16 cellular contexts compared by ENCODE assay signal in the genomic region with DNA sequence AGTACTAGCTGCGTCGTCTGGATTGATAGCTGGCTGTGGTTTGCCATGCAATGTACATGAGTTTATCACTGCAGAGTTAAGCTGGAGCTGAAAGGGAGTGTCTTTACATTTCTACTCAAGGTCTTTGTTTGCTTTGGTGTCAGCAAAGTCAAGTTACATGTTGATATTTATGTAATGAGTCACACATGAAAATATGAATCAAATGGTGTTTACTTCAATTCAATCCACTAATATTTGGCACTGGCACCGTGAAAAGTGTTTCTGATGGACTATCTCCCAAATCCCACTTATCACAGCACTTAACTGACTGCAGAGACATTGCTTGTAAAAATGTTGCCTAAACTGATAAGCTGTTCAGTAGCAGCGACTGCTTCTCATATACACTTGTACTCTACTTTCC.
DNase-seq lines count a peak whose midpoint lies in the region; ATAC-seq and TF ChIP-seq lines count a peak whose summit lies in the region.
"Had no signal": no experiment of that assay in that cellular context is flagged by ENCODE, and none has a peak within 500 bp of the region (broad histone marks: within the 10 kb centered on the region; RNA-seq: fewer than 3 reads in every experiment).

No MANE protein-coding gene starts in this region.

- H4K20me1 ChIP-seq in PC-9 (ENCODE audit: insufficient read depth), result no peaks in the 10 kb centered on the region
- H4K20me1 ChIP-seq: BLaER1 had no signal

- H3K27ac ChIP-seq in PC-9, result no peak overlapping the region
- H3K27ac ChIP-seq: BLaER1, HL-60, psoas muscle had no signal

- H3K36me3 ChIP-seq in PC-9 (ENCODE audit: low read depth), result no peaks in the 10 kb centered on the region
- H3K36me3 ChIP-seq: BLaER1 had no signal

- H3K9me2 ChIP-seq in PC-9 (ENCODE audit: insufficient read depth), result no peaks in the 10 kb centered on the region

- no peak for TF ChIP-seq CTCF in PC-9 (conservative IDR thresholded peaks at IDR 0.05)
- no peak for TF ChIP-seq CTCF in endothelial cell (IDR thresholded peaks at IDR 0.05; ENCODE audit: unreplicated experiment)

- H3K27ac Mint-ChIP-seq in endothelial cell (ENCODE audit: unreplicated experiment), result no peak overlapping the region
- H3K27ac Mint-ChIP-seq: naive thymus-derived CD8-positive, alpha-beta T cell had no signal

- H3K4me3 Mint-ChIP-seq in endothelial cell (ENCODE audit: unreplicated experiment), result no peak overlapping the region
- H3K4me3 Mint-ChIP-seq: naive thymus-derived CD8-positive, alpha-beta T cell had no signal

- peak overlapping the region; percentile 55 for H3K4me2 ChIP-seq in PC-9
- H3K4me2 ChIP-seq: BLaER1 had no signal

- BruUV-seq in PC-9 (replicated peaks; lab: Mats Ljungman, UMichigan), result no TSS peak

- no peak overlapping the region for H3K4me3 ChIP-seq in PC-9
- H3K4me3 ChIP-seq: BLaER1, psoas muscle had no signal

- H3K27me3 Mint-ChIP-seq in endothelial cell (ENCODE audit: unreplicated experiment), result no peaks in the 10 kb centered on the region

- CTCF ChIA-PET in PC-9 (lab: Charles Lee), result no interaction called here

- peak; percentile 98 for DNase-seq in DMS53 treated with DMSO at 0.1 percent for 48 hours (lab: John Stamatoyannopoulos, UW; ENCODE audit: unreplicated experiment)
- DNase-seq in LoVo (ENCODE audit: low spot score), result peak; percentile 57
- peak; percentile 27 to 84 for DNase-seq in PC-9
- DNase-seq in iris pigment epithelial cell (ENCODE audit: low read depth), result peak; percentile 17
- DNase-seq in NK-92 treated with Interleukin-12 subunit alpha and Interleukin-12 subunit beta, amount 100 ng/mL, for 24 hours (lab: John Stamatoyannopoulos, UW), result no peak
- no peak for DNase-seq in endothelial cell (ENCODE audit: low spot score)
- DNase-seq in DMS 273 (lab: John Stamatoyannopoulos, UW; ENCODE audit: unreplicated experiment), result no peak
- DNase-seq: activated CD4-positive, CD25-positive, alpha-beta regulatory T cell; activated gamma-delta T cell; dermis blood vessel endothelial cell; naive thymus-derived CD8-positive, alpha-beta T cell; psoas muscle; stimulated activated CD4-positive, alpha-beta T cell treated with anti-CD3 and anti-CD28 coated beads, Interleukin-15, amount 100 ng/mL, for 24 hours had no signal

- no peaks in the 10 kb centered on the region for H3K9me3 Mint-ChIP-seq in endothelial cell (ENCODE audit: unreplicated experiment)

- intact Hi-C loops in PC-9 (cut with micrococcal nuclease; ENCODE audit: unreplicated experiment), result no loop called here

- H3K4me1 ChIP-seq in PC-9 (replicated peaks; ENCODE audit: insufficient read depth), result peaks cover 14% of the 10 kb centered on the region
- H3K4me1 ChIP-seq: BLaER1, psoas muscle had no signal

- no peaks in the 10 kb centered on the region for H3K4me1 Mint-ChIP-seq in endothelial cell (ENCODE audit: unreplicated experiment)
- H3K4me1 Mint-ChIP-seq: naive thymus-derived CD8-positive, alpha-beta T cell had no signal

- H2AFZ ChIP-seq in PC-9, result no peak overlapping the region

- H3K79me2 ChIP-seq in PC-9 (ENCODE audit: low read depth), result no peaks in the 10 kb centered on the region

- ATAC-seq in HG02571 (IDR thresholded peaks at IDR 0.05; ENCODE audit: unreplicated experiment), result no peak
- ATAC-seq: naive thymus-derived CD8-positive, alpha-beta T cell; psoas muscle had no signal

- 0 out of 2 replicates have a peak, but pooled peaks cover 6% of the 10 kb centered on the region for H3F3A ChIP-seq in PC-9 (ENCODE audit: insufficient read depth, low read depth)

- H3K9me3 ChIP-seq in PC-9 (ENCODE audit: insufficient read depth, low read depth), result no peaks in the 10 kb centered on the region
- H3K9me3 ChIP-seq: BLaER1, psoas muscle had no signal

- POLR2A ChIA-PET in PC-9 (lab: Charles Lee; ENCODE audit: unreplicated experiment), result interaction anchor here (0.6 kb wide), 1 partner anchor 172 kb away, joined by 4 read pairs; no protein-coding TSS in a partner anchor

- H3K36me3 Mint-ChIP-seq in endothelial cell (ENCODE audit: low read depth, unreplicated experiment), result no peaks in the 10 kb centered on the region
- H3K36me3 Mint-ChIP-seq: naive thymus-derived CD8-positive, alpha-beta T cell had no signal

- no peaks in the 10 kb centered on the region for H3K27me3 ChIP-seq in PC-9 (ENCODE audit: insufficient read depth, low read depth)
- H3K27me3 ChIP-seq: BLaER1 had no signal

Comparison
In these comparisons a context has a peak if more than half of its experiments do, and no peak if none do; other contexts are left out.
1. DNase-seq: peak in DMS53 treated with DMSO at 0.1 percent for 48 hours (single experiment), LoVo (single experiment), PC-9 (2 of 2) and iris pigment epithelial cell (single experiment); none in NK-92 treated with Interleukin-12 subunit alpha and Interleukin-12 subunit beta, amount 100 ng/mL, for 24 hours (single experiment), endothelial cell (single experiment) and DMS 273 (single experiment).